25 cellular contexts compared by ENCODE assay signal in the genomic region with DNA sequence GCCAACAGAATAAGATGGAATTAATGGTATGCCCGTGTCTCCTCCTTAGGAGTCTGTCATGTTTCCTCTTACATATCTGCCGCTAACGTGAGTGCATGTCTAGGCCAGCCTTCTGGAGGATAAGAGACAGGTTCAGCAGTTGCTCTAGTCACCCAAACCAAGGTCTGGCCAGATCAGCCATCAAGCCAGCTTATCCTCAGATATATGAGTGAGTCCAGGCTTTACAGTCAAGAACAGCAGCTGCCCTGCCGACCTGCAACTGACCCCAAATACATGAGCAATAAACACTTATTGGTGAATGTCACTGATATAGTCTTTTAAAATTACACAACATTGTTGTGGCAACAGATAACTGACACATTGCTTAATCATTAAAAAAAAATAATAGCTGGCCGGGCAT.
"Had no signal": no experiment of that assay in that cellular context is flagged by ENCODE, and none has a peak within 500 bp of the region (broad histone marks: within the 10 kb centered on the region; RNA-seq: fewer than 3 reads in every experiment).

No MANE protein-coding gene starts in this region.

- H3K36me3 ChIP-seq: esophagus muscularis mucosa, gastrocnemius medialis, neutrophil, ovary, right lobe of liver, thoracic aorta, uterus had no signal

- H3K27ac ChIP-seq: esophagus muscularis mucosa, gastrocnemius medialis, neutrophil, ovary, right lobe of liver, skin epidermis, thoracic aorta, uterus, VCaP had no signal

- ATAC-seq: activated CD4-positive, CD25-positive, alpha-beta regulatory T cell treated with anti-CD3 and anti-CD28 coated beads, Interleukin-2, amount 50 U/mL, for 24 hours; gastrocnemius medialis had no signal

- H3K27me3 ChIP-seq: esophagus muscularis mucosa, gastrocnemius medialis, neutrophil, right lobe of liver, uterus had no signal

- H3K4me1 ChIP-seq: esophagus muscularis mucosa, gastrocnemius medialis, right lobe of liver, uterus had no signal

- H3K4me3 ChIP-seq: esophagus muscularis mucosa, gastrocnemius medialis, ovary, right lobe of liver, skin epidermis, thoracic aorta, uterus had no signal

- DNase-seq: activated CD4-positive, alpha-beta memory T cell treated with anti-CD3 and anti-CD28 coated beads for 36 hours; activated CD4-positive, alpha-beta T cell treated with anti-CD3 and anti-CD28 coated beads for 48 hours; activated CD8-positive, alpha-beta memory T cell treated with anti-CD3 and anti-CD28 coated beads, Interleukin-2, amount 50 U/mL, for 4 hours; activated effector memory CD4-positive, alpha-beta T cell treated with anti-CD3 and anti-CD28 coated beads, Interleukin-2, amount 50 U/mL, for 16 hours; activated naive CD4-positive, alpha-beta T cell treated with anti-CD3 and anti-CD28 coated beads, Interleukin-2, amount 10 ng/mL, durations not matched to agents 7 days and 5 days; activated naive CD8-positive, alpha-beta T cell treated with anti-CD3 and anti-CD28 coated beads, Interleukin-2, amount 10 ng/mL, durations not matched to agents 7 days and 5 days; activated T-cell treated with anti-CD3 and anti-CD28 coated beads, Interleukin-2, amount 50 U/mL, for 1 hour; amniotic stem cell; central memory CD4-positive, alpha-beta T cell; gastrocnemius medialis; hippocampal formation; kidney; naive B cell; nephron progenitor cell; ovary; stimulated activated CD4-positive, alpha-beta T cell treated with anti-CD3 and anti-CD28 coated beads, Interleukin-12 subunit alpha, Interleukin-12 subunit beta, amount 100 ng/mL, for 4 hours; stimulated activated CD4-positive, alpha-beta T cell treated with anti-CD3 and anti-CD28 coated beads, Interleukin-4, amount 100 ng/mL, for 1 hour; uterus had no signal

- H3K9me3 ChIP-seq: esophagus muscularis mucosa, gastrocnemius medialis, neutrophil, ovary, right lobe of liver, thoracic aorta, uterus had no signal
